18 cellular contexts compared by ENCODE assay signal in genomic region chr10:99676435-99676834, GRCh38. TPM values are rescaled to one million over a fixed set of nuclear protein-coding genes. Genes with fewer than 3 reads are reported as not detected.
DNase-seq lines count a peak whose midpoint lies in the region; ATAC-seq, FAIRE-seq and TF ChIP-seq lines count a peak whose summit lies in the region.
"Had no signal": no experiment of that assay in that cellular context is flagged by ENCODE, and none has a peak within 500 bp of the region (broad histone marks: within the 10 kb centered on the region; RNA-seq: fewer than 3 reads in every experiment).

No MANE protein-coding gene starts in this region.

- H3K9ac ChIP-seq in liver (ENCODE audit: low read depth in 1 of 2, low read length in 2 of 2): no peak overlapping the region
- no peak overlapping the region for H3K9ac ChIP-seq in HepG2 (ENCODE audit: insufficient read depth, low read depth, low read length)
- no peak overlapping the region for H3K9ac ChIP-seq in adipocyte (ENCODE audit: low read length)

- peaks cover 6% of the 10 kb centered on the region for H3K36me3 Mint-ChIP-seq in activated CD8-positive, alpha-beta T cell treated with anti-CD3 and anti-CD28 coated beads, Interleukin-2, amount 10 ng/mL, durations not matched to agents 7 days and 5 days (ENCODE audit: low read depth)
- H3K36me3 Mint-ChIP-seq in type B pancreatic cell: peaks cover 10% of the 10 kb centered on the region

- no peaks in the 10 kb centered on the region for H4K20me1 ChIP-seq in HepG2 (ENCODE audit: insufficient read depth, low read length)

- intact Hi-C loops in HepG2 (cut with micrococcal nuclease; ENCODE audit: unreplicated experiment): no loop called here

- no peak overlapping the region for H3K4me3 Mint-ChIP-seq in activated CD8-positive, alpha-beta T cell treated with anti-CD3 and anti-CD28 coated beads, Interleukin-2, amount 10 ng/mL, durations not matched to agents 7 days and 5 days
- H3K4me3 Mint-ChIP-seq in type B pancreatic cell: no peak overlapping the region
- H3K4me3 Mint-ChIP-seq: activated CD4-positive, alpha-beta T cell treated with anti-CD3 and anti-CD28 coated beads, Interleukin-2, amount 10 ng/mL, durations not matched to agents 24 days and 14 days; activated naive CD4-positive, alpha-beta T cell treated with anti-CD3 and anti-CD28 coated beads, Interleukin-2, amount 50 U/mL, for 24 hours; natural killer cell treated with Interleukin-12 subunit alpha and Interleukin-12 subunit beta and Interleukin-15 and Interleukin-18, amount 100 ng/mL, for 72 hours had no signal

- in situ Hi-C loops in HepG2 (cut with HindIII; ENCODE audit: extremely low pct_ligation_motif_present, low pct_unique_long_range_greater_than_20kb): loop anchor here (10.0 kb wide), 1 partner anchor 52 kb away; the partner anchor contains the start of gene SLC25A28

- no peak for FAIRE-seq in HepG2 (lab: Jason Lieb, UNC)
- FAIRE-seq: GM12892 had no signal

- no peak for DNase-seq in HepG2 (ENCODE audit: low spot score)
- peak; percentile 55 for DNase-seq in adipocyte (ENCODE audit: low read depth)
- peak; percentile 99 for DNase-seq in fibroblast of the aortic adventitia (ENCODE audit: low read depth)
- no peak for DNase-seq in NCI-H748 treated with DMSO at 0.1 percent for 48 hours (lab: John Stamatoyannopoulos, UW)
- DNase-seq in activated CD8-positive, alpha-beta T cell treated with anti-CD3 and anti-CD28 coated beads, Interleukin-2, amount 10 ng/mL, durations not matched to agents 7 days and 5 days: no peak
- DNase-seq in NCI-H2196 (lab: John Stamatoyannopoulos, UW; ENCODE audit: unreplicated experiment): no peak
- no peak for DNase-seq in type B pancreatic cell (ENCODE audit: extremely low spot score, unreplicated experiment)
- DNase-seq: 8988T; activated CD4-positive, alpha-beta T cell treated with anti-CD3 and anti-CD28 coated beads, Interleukin-2, amount 10 ng/mL, durations not matched to agents 24 days and 14 days; H7; NCI-H1930; NCI-H526; stimulated activated naive CD4-positive, alpha-beta T cell treated with Interleukin-2 at 50 U/mL for 16 hours; upper lobe of right lung had no signal

- TF ChIP-seq CTCF in liver (IDR thresholded peaks at IDR 0.05; ENCODE audit: low read depth, low read length, missing input control): no peak
- TF ChIP-seq CTCF in HepG2 (CRISPR knock-in tag; IDR thresholded peaks at IDR 0.05): no peak
- no peak for TF ChIP-seq CTCF in fibroblast of the aortic adventitia (IDR thresholded peaks at IDR 0.05; ENCODE audit: insufficient read depth, low read length)
- no peak for TF ChIP-seq CTCF in type B pancreatic cell (conservative IDR thresholded peaks at IDR 0.05)

- H3K27me3 ChIP-seq in liver (ENCODE audit: control insufficient read depth in 4 of 4, insufficient read depth in 4 of 4, low read length in 3 of 4): no peaks in the 10 kb centered on the region
- no peaks in the 10 kb centered on the region for H3K27me3 ChIP-seq in HepG2 (ENCODE audit: control insufficient read depth in 1 of 2, insufficient read depth in 2 of 2, low read length in 2 of 2)
- H3K27me3 ChIP-seq in adipocyte (replicated peaks; ENCODE audit: control insufficient read depth, insufficient read depth, low read length): no peaks in the 10 kb centered on the region
- H3K27me3 ChIP-seq: upper lobe of right lung had no signal

- no peaks in the 10 kb centered on the region for H3K9me3 Mint-ChIP-seq in activated CD8-positive, alpha-beta T cell treated with anti-CD3 and anti-CD28 coated beads, Interleukin-2, amount 10 ng/mL, durations not matched to agents 7 days and 5 days (ENCODE audit: insufficient read depth)
- no peaks in the 10 kb centered on the region for H3K9me3 Mint-ChIP-seq in type B pancreatic cell
- H3K9me3 Mint-ChIP-seq: activated CD4-positive, alpha-beta T cell treated with anti-CD3 and anti-CD28 coated beads, Interleukin-2, amount 10 ng/mL, durations not matched to agents 24 days and 14 days; activated naive CD4-positive, alpha-beta T cell treated with anti-CD3 and anti-CD28 coated beads, Interleukin-2, amount 50 U/mL, for 24 hours; natural killer cell treated with Interleukin-12 subunit alpha and Interleukin-12 subunit beta and Interleukin-15 and Interleukin-18, amount 100 ng/mL, for 72 hours had no signal

- H3K27me3 Mint-ChIP-seq in activated CD8-positive, alpha-beta T cell treated with anti-CD3 and anti-CD28 coated beads, Interleukin-2, amount 10 ng/mL, durations not matched to agents 7 days and 5 days (ENCODE audit: low read depth): no peaks in the 10 kb centered on the region
- H3K27me3 Mint-ChIP-seq in type B pancreatic cell: no peaks in the 10 kb centered on the region
- H3K27me3 Mint-ChIP-seq: activated CD4-positive, alpha-beta T cell treated with anti-CD3 and anti-CD28 coated beads, Interleukin-2, amount 10 ng/mL, durations not matched to agents 24 days and 14 days; activated naive CD4-positive, alpha-beta T cell treated with anti-CD3 and anti-CD28 coated beads, Interleukin-2, amount 50 U/mL, for 24 hours; natural killer cell treated with Interleukin-12 subunit alpha and Interleukin-12 subunit beta and Interleukin-15 and Interleukin-18, amount 100 ng/mL, for 72 hours had no signal

- H3K36me3 ChIP-seq in liver (ENCODE audit: control insufficient read depth in 4 of 4, insufficient read depth in 3 of 4, low read depth in 1 of 4, low read length in 3 of 4): peaks cover 0 to 18% (median 11%) of the 10 kb centered on the region in 4 donors
- H3K36me3 ChIP-seq in HepG2 (replicated peaks in 1 of 2; ENCODE audit: control insufficient read depth in 1 of 2, insufficient read depth in 2 of 2, low read length in 2 of 2): peaks cover 2 to 32% of the 10 kb centered on the region in 2 experiments; a peak in 4 of 5 replicates
- peaks cover 28% of the 10 kb centered on the region for H3K36me3 ChIP-seq in adipocyte (ENCODE audit: control insufficient read depth, insufficient read depth, low read length, severe bottlenecking)

- no peak overlapping the region for H3K27ac Mint-ChIP-seq in activated CD8-positive, alpha-beta T cell treated with anti-CD3 and anti-CD28 coated beads, Interleukin-2, amount 10 ng/mL, durations not matched to agents 7 days and 5 days
- H3K27ac Mint-ChIP-seq in type B pancreatic cell: no peak overlapping the region
- H3K27ac Mint-ChIP-seq: activated CD4-positive, alpha-beta T cell treated with anti-CD3 and anti-CD28 coated beads, Interleukin-2, amount 10 ng/mL, durations not matched to agents 24 days and 14 days; activated naive CD4-positive, alpha-beta T cell treated with anti-CD3 and anti-CD28 coated beads, Interleukin-2, amount 50 U/mL, for 24 hours; natural killer cell treated with Interleukin-12 subunit alpha and Interleukin-12 subunit beta and Interleukin-15 and Interleukin-18, amount 100 ng/mL, for 72 hours had no signal

- no TSS peak for BruUV-seq in HepG2 (replicated peaks; lab: Mats Ljungman, UMichigan)

- no peak for ATAC-seq in HepG2
- ATAC-seq in activated CD8-positive, alpha-beta T cell treated with anti-CD3 and anti-CD28 coated beads, Interleukin-2, amount 10 ng/mL, durations not matched to agents 7 days and 5 days: no peak
- ATAC-seq: natural killer cell treated with Interleukin-12 subunit alpha and Interleukin-12 subunit beta and Interleukin-15 and Interleukin-18, amount 100 ng/mL, for 72 hours; upper lobe of right lung had no signal

- no peak for TF ChIP-seq POLR2A in HepG2 (IDR thresholded peaks at IDR 0.05; ENCODE audit: insufficient read depth in 1 of 2, low read depth in 2 of 2, low read length in 2 of 2)

- H3K9me3 ChIP-seq in liver (ENCODE audit: control insufficient read depth in 4 of 4, low read length in 3 of 4): no peaks in the 10 kb centered on the region
- no peaks in the 10 kb centered on the region for H3K9me3 ChIP-seq in HepG2 (ENCODE audit: low read length)
- no peaks in the 10 kb centered on the region for H3K9me3 ChIP-seq in adipocyte (ENCODE audit: control insufficient read depth, low read length)
- H3K9me3 ChIP-seq: upper lobe of right lung had no signal

- H3K4me3 ChIP-seq in liver (ENCODE audit: low read depth in 1 of 3, low read length in 3 of 3) (no peak overlapping the region), HepG2 (replicated peaks in 1 of 3; ENCODE audit: insufficient read depth in 1 of 3, low read depth in 2 of 3, low read length in 3 of 3) (no peak overlapping the region), adipocyte (ENCODE audit: low read length) (no peak overlapping the region), fibroblast of the aortic adventitia (ENCODE audit: low read depth, low read length) (no peak overlapping the region)
- H3K4me3 ChIP-seq: upper lobe of right lung had no signal

- TF ChIP-seq RAD21 in liver (IDR thresholded peaks at IDR 0.05) (no peak), HepG2 (CRISPR knock-in tag; IDR thresholded peaks at IDR 0.05) (no peak)

- no peak overlapping the region for H3K4me2 ChIP-seq in HepG2 (ENCODE audit: low read depth, low read length)

- peaks cover 3 to 11% (median 9%) of the 10 kb centered on the region in 4 donors for H3K4me1 ChIP-seq in liver (ENCODE audit: control insufficient read depth in 4 of 4, insufficient read depth in 4 of 4, low read length in 3 of 4)
- peaks cover 28% of the 10 kb centered on the region for H3K4me1 ChIP-seq in HepG2 (ENCODE audit: insufficient read depth, low read length)
- H3K4me1 ChIP-seq in adipocyte (ENCODE audit: control insufficient read depth, insufficient read depth, low read length): peaks cover 13% of the 10 kb centered on the region

- H2AFZ ChIP-seq in HepG2 (ENCODE audit: low read length): no peak overlapping the region

- H3K4me1 Mint-ChIP-seq in activated CD8-positive, alpha-beta T cell treated with anti-CD3 and anti-CD28 coated beads, Interleukin-2, amount 10 ng/mL, durations not matched to agents 7 days and 5 days (ENCODE audit: low read depth): peaks cover 12% of the 10 kb centered on the region
- H3K4me1 Mint-ChIP-seq in type B pancreatic cell (ENCODE audit: unreplicated experiment): no peaks in the 10 kb centered on the region
- H3K4me1 Mint-ChIP-seq: activated naive CD4-positive, alpha-beta T cell treated with anti-CD3 and anti-CD28 coated beads, Interleukin-2, amount 50 U/mL, for 24 hours had no signal

- CTCF ChIA-PET in HepG2 (lab: Yijun Ruan, JAX; ENCODE audit: low intra/inter-chr PET ratio, low total read pairs): no interaction called here
- CTCF ChIA-PET in activated CD8-positive, alpha-beta T cell treated with anti-CD3 and anti-CD28 coated beads, Interleukin-2, amount 10 ng/mL, durations not matched to agents 7 days and 5 days (lab: Charles Lee): no interaction called here

- no peak overlapping the region for H3K27ac ChIP-seq in liver (ENCODE audit: low read depth in 1 of 2, low read length in 2 of 2)
- H3K27ac ChIP-seq in HepG2 (ENCODE audit: extremely low read length, insufficient read depth, low read length): no peak overlapping the region

- TF ChIP-seq EP300 in HepG2 (IDR thresholded peaks at IDR 0.05; ENCODE audit: low read depth in 2 of 2, low read length in 2 of 2) (no peak), HepG2 (CRISPR knock-in tag; IDR thresholded peaks at IDR 0.05; ENCODE audit: borderline replicate concordance) (no peak)

- H3K79me2 ChIP-seq in HepG2 (ENCODE audit: insufficient read depth, low read length): no peaks in the 10 kb centered on the region

- POLR2A ChIA-PET in HepG2 (lab: Yijun Ruan, JAX): no interaction called here
- POLR2A ChIA-PET in activated CD8-positive, alpha-beta T cell treated with anti-CD3 and anti-CD28 coated beads, Interleukin-2, amount 10 ng/mL, durations not matched to agents 7 days and 5 days (lab: Charles Lee): interaction anchor here (0.6 kb wide), 1 partner anchor 85 kb away, joined by 3 read pairs; no protein-coding TSS in a partner anchor

RNA-seq across cellular contexts. Expression of gene ENTPD7, which starts 17.1 kb away (rescaled TPM):
- total RNA-seq in liver (10 to 100 TPM; 15.0 to 27.2 TPM), HepG2 (2016; rRNA removed; fragmentation: Illumina TruSeq; extraction: Trizol) (35.5 and 36.5 TPM in 2 replicates), fibroblast of the aortic adventitia (ENCODE audit: low replicate concordance) (10.1 and 11.4 TPM in 2 replicates), type B pancreatic cell (ENCODE audit: low replicate concordance) (22.9 and 32.8 TPM in 2 replicates)
- polyA plus RNA-seq in liver (1 to 10 TPM; 2.0 to 9.2 TPM), HepG2 (2011; rRNA removed) (6.6 and 7.6 TPM in 2 replicates)
- total RNA-seq in HepG2 (2016; cell fraction: cytosol; rRNA removed; fragmentation: Illumina TruSeq; extraction: Trizol; ENCODE audit: low read depth): 4.5 and 4.7 TPM in 2 replicates
- 34.0 and 36.0 TPM in 2 replicates for total RNA-seq in HepG2 (2016; cell fraction: insoluble cytoplasmic fraction; rRNA removed; fragmentation: Illumina TruSeq; extraction: Trizol)
- 18.8 and 20.3 TPM in 2 replicates for total RNA-seq in HepG2 (2016; cell fraction: membrane; rRNA removed; fragmentation: Illumina TruSeq; extraction: Trizol)
- total RNA-seq in HepG2 (2016; cell fraction: nucleus; rRNA removed; fragmentation: Illumina TruSeq; extraction: Trizol): 40.3 and 45.2 TPM in 2 replicates
- 5.6 and 6.1 TPM in 2 replicates for polyA plus RNA-seq in HepG2 (2011; cell fraction: cytosol; rRNA removed)
- polyA plus RNA-seq in HepG2 (2011; cell fraction: nucleus; rRNA removed): 3.0 and 3.3 TPM in 2 replicates
- 2.3 and 3.9 TPM in 2 replicates for polyA plus RNA-seq in HepG2 (2012)
- 1.8 and 2.5 TPM in 2 replicates for polyA plus RNA-seq in HepG2 (2016; cell fraction: cytosol; fragmentation: Illumina TruSeq; extraction: Trizol; ENCODE audit: low read depth)
- 14.9 TPM in 2 replicates for polyA plus RNA-seq in HepG2 (2016; cell fraction: insoluble cytoplasmic fraction; fragmentation: Illumina TruSeq; extraction: Trizol; ENCODE audit: low read depth)
- polyA plus RNA-seq in HepG2 (2016; cell fraction: membrane; fragmentation: Illumina TruSeq; extraction: Trizol; ENCODE audit: low read depth): 5.6 and 6.8 TPM in 2 replicates
- polyA plus RNA-seq in HepG2 (2016; cell fraction: nucleus; fragmentation: Illumina TruSeq; extraction: Trizol; ENCODE audit: insufficient read depth, low read depth): 18.8 and 19.6 TPM in 2 replicates
- 22.7 and 32.8 TPM in 2 replicates for polyA minus RNA-seq in HepG2 (2011; rRNA and poly(A)+ RNA removed; ENCODE audit: low replicate concordance)
- 12.3 and 14.5 TPM in 2 replicates for polyA minus RNA-seq in HepG2 (2011; cell fraction: cytosol; rRNA and poly(A)+ RNA removed)
- 17.8 and 18.8 TPM in 2 replicates for polyA minus RNA-seq in HepG2 (2011; cell fraction: nucleus; rRNA and poly(A)+ RNA removed)
- 1 to 10 TPM; 5.8 to 6.0 TPM for total RNA-seq in activated CD8-positive, alpha-beta T cell treated with anti-CD3 and anti-CD28 coated beads, Interleukin-2, amount 10 ng/mL, durations not matched to agents 7 days and 5 days

RNA-seq across cellular contexts. Expression of gene COX15, which starts 55.5 kb away (rescaled TPM):
- total RNA-seq in liver: 10 to 100 TPM; 22.6 to 25.2 TPM
- polyA plus RNA-seq in liver: 10 to 100 TPM; 13.4 to 19.0 TPM
- 44.7 and 59.4 TPM in 2 replicates for total RNA-seq in HepG2 (2016; rRNA removed; fragmentation: Illumina TruSeq; extraction: Trizol)
- 4.9 and 5.6 TPM in 2 replicates for total RNA-seq in HepG2 (2016; cell fraction: cytosol; rRNA removed; fragmentation: Illumina TruSeq; extraction: Trizol; ENCODE audit: low read depth)
- 44.5 and 56.7 TPM in 2 replicates for total RNA-seq in HepG2 (2016; cell fraction: insoluble cytoplasmic fraction; rRNA removed; fragmentation: Illumina TruSeq; extraction: Trizol)
- total RNA-seq in HepG2 (2016; cell fraction: membrane; rRNA removed; fragmentation: Illumina TruSeq; extraction: Trizol): 15.8 and 19.5 TPM in 2 replicates
- total RNA-seq in HepG2 (2016; cell fraction: nucleus; rRNA removed; fragmentation: Illumina TruSeq; extraction: Trizol): 22.2 and 24.1 TPM in 2 replicates
- polyA plus RNA-seq in HepG2 (2011; rRNA removed): 17.4 and 19.2 TPM in 2 replicates
- 8.0 and 11.2 TPM in 2 replicates for polyA plus RNA-seq in HepG2 (2011; cell fraction: cytosol; rRNA removed)
- polyA plus RNA-seq in HepG2 (2011; cell fraction: nucleus; rRNA removed): 10.1 and 13.7 TPM in 2 replicates
- polyA plus RNA-seq in HepG2 (2012): 16.0 and 25.6 TPM in 2 replicates
- 3.4 and 4.0 TPM in 2 replicates for polyA plus RNA-seq in HepG2 (2016; cell fraction: cytosol; fragmentation: Illumina TruSeq; extraction: Trizol; ENCODE audit: low read depth)
- polyA plus RNA-seq in HepG2 (2016; cell fraction: insoluble cytoplasmic fraction; fragmentation: Illumina TruSeq; extraction: Trizol; ENCODE audit: low read depth): 40.4 and 40.7 TPM in 2 replicates
- polyA plus RNA-seq in HepG2 (2016; cell fraction: membrane; fragmentation: Illumina TruSeq; extraction: Trizol; ENCODE audit: low read depth): 9.5 and 10.0 TPM in 2 replicates
- 25.7 and 26.1 TPM in 2 replicates for polyA plus RNA-seq in HepG2 (2016; cell fraction: nucleus; fragmentation: Illumina TruSeq; extraction: Trizol; ENCODE audit: insufficient read depth, low read depth)
- polyA minus RNA-seq in HepG2 (2011; rRNA and poly(A)+ RNA removed; ENCODE audit: low replicate concordance): 18.4 and 29.2 TPM in 2 replicates
- polyA minus RNA-seq in HepG2 (2011; cell fraction: cytosol; rRNA and poly(A)+ RNA removed): 12.0 and 14.7 TPM in 2 replicates
- polyA minus RNA-seq in HepG2 (2011; cell fraction: nucleus; rRNA and poly(A)+ RNA removed): 13.5 and 15.9 TPM in 2 replicates
- 36.1 and 44.2 TPM in 2 replicates for total RNA-seq in fibroblast of the aortic adventitia (ENCODE audit: low replicate concordance)
- total RNA-seq in activated CD8-positive, alpha-beta T cell treated with anti-CD3 and anti-CD28 coated beads, Interleukin-2, amount 10 ng/mL, durations not matched to agents 7 days and 5 days: 10 to 100 TPM; 36.1 to 39.3 TPM
- total RNA-seq in type B pancreatic cell (ENCODE audit: low replicate concordance): 36.1 and 46.5 TPM in 2 replicates

RNA-seq across cellular contexts. Expression of gene CUTC, which starts 55.6 kb away (rescaled TPM):
- total RNA-seq in liver (10 to 100 TPM; 10.3 to 19.6 TPM), HepG2 (2016; rRNA removed; fragmentation: Illumina TruSeq; extraction: Trizol) (25.8 and 36.5 TPM in 2 replicates), fibroblast of the aortic adventitia (ENCODE audit: low replicate concordance) (18.3 and 25.0 TPM in 2 replicates), type B pancreatic cell (ENCODE audit: low replicate concordance) (11.8 and 13.7 TPM in 2 replicates)
- polyA plus RNA-seq in liver (10 to 100 TPM; 15.0 to 23.4 TPM), HepG2 (2011; rRNA removed) (17.7 and 22.3 TPM in 2 replicates)
- 6.6 and 6.8 TPM in 2 replicates for total RNA-seq in HepG2 (2016; cell fraction: cytosol; rRNA removed; fragmentation: Illumina TruSeq; extraction: Trizol; ENCODE audit: low read depth)
- total RNA-seq in HepG2 (2016; cell fraction: insoluble cytoplasmic fraction; rRNA removed; fragmentation: Illumina TruSeq; extraction: Trizol): 28.5 and 37.2 TPM in 2 replicates
- total RNA-seq in HepG2 (2016; cell fraction: membrane; rRNA removed; fragmentation: Illumina TruSeq; extraction: Trizol): 10.7 and 13.4 TPM in 2 replicates
- total RNA-seq in HepG2 (2016; cell fraction: nucleus; rRNA removed; fragmentation: Illumina TruSeq; extraction: Trizol): 17.5 and 20.5 TPM in 2 replicates
- polyA plus RNA-seq in HepG2 (2011; cell fraction: cytosol; rRNA removed): 11.7 and 17.5 TPM in 2 replicates
- polyA plus RNA-seq in HepG2 (2011; cell fraction: nucleus; rRNA removed): 13.6 and 18.8 TPM in 2 replicates
- polyA plus RNA-seq in HepG2 (2012): 24.1 and 29.0 TPM in 2 replicates
- 4.9 and 6.1 TPM in 2 replicates for polyA plus RNA-seq in HepG2 (2016; cell fraction: cytosol; fragmentation: Illumina TruSeq; extraction: Trizol; ENCODE audit: low read depth)
- polyA plus RNA-seq in HepG2 (2016; cell fraction: insoluble cytoplasmic fraction; fragmentation: Illumina TruSeq; extraction: Trizol; ENCODE audit: low read depth): 34.4 and 40.4 TPM in 2 replicates
- 9.0 and 10.3 TPM in 2 replicates for polyA plus RNA-seq in HepG2 (2016; cell fraction: membrane; fragmentation: Illumina TruSeq; extraction: Trizol; ENCODE audit: low read depth)
- 23.9 and 24.5 TPM in 2 replicates for polyA plus RNA-seq in HepG2 (2016; cell fraction: nucleus; fragmentation: Illumina TruSeq; extraction: Trizol; ENCODE audit: insufficient read depth, low read depth)
- 22.2 and 41.0 TPM in 2 replicates for polyA minus RNA-seq in HepG2 (2011; rRNA and poly(A)+ RNA removed; ENCODE audit: low replicate concordance)
- 6.5 and 6.7 TPM in 2 replicates for polyA minus RNA-seq in HepG2 (2011; cell fraction: cytosol; rRNA and poly(A)+ RNA removed)
- 30.2 and 32.3 TPM in 2 replicates for polyA minus RNA-seq in HepG2 (2011; cell fraction: nucleus; rRNA and poly(A)+ RNA removed)
- total RNA-seq in activated CD8-positive, alpha-beta T cell treated with anti-CD3 and anti-CD28 coated beads, Interleukin-2, amount 10 ng/mL, durations not matched to agents 7 days and 5 days: 10 to 100 TPM; 24.0 to 25.8 TPM

RNA-seq across cellular contexts. Expression of gene SLC25A28, which starts 56.2 kb away (rescaled TPM):
- 10 to 100 TPM; 15.3 to 18.2 TPM for total RNA-seq in liver
- 10 to 100 TPM; 11.8 to 28.6 TPM for polyA plus RNA-seq in liver
- total RNA-seq in HepG2 (2016; rRNA removed; fragmentation: Illumina TruSeq; extraction: Trizol): 7.5 and 15.2 TPM in 2 replicates
- 5.1 and 6.8 TPM in 2 replicates for total RNA-seq in HepG2 (2016; cell fraction: cytosol; rRNA removed; fragmentation: Illumina TruSeq; extraction: Trizol; ENCODE audit: low read depth)
- total RNA-seq in HepG2 (2016; cell fraction: insoluble cytoplasmic fraction; rRNA removed; fragmentation: Illumina TruSeq; extraction: Trizol): 9.3 and 17.7 TPM in 2 replicates
- 10.0 and 10.5 TPM in 2 replicates for total RNA-seq in HepG2 (2016; cell fraction: membrane; rRNA removed; fragmentation: Illumina TruSeq; extraction: Trizol)
- total RNA-seq in HepG2 (2016; cell fraction: nucleus; rRNA removed; fragmentation: Illumina TruSeq; extraction: Trizol): 21.1 and 22.5 TPM in 2 replicates
- 41.0 and 48.5 TPM in 2 replicates for polyA plus RNA-seq in HepG2 (2011; rRNA removed)
- polyA plus RNA-seq in HepG2 (2011; cell fraction: cytosol; rRNA removed): 15.0 and 16.1 TPM in 2 replicates
- polyA plus RNA-seq in HepG2 (2011; cell fraction: nucleus; rRNA removed): 109 and 122 TPM in 2 replicates
- polyA plus RNA-seq in HepG2 (2012): 17.1 and 20.2 TPM in 2 replicates
- 7.0 and 7.2 TPM in 2 replicates for polyA plus RNA-seq in HepG2 (2016; cell fraction: cytosol; fragmentation: Illumina TruSeq; extraction: Trizol; ENCODE audit: low read depth)
- polyA plus RNA-seq in HepG2 (2016; cell fraction: insoluble cytoplasmic fraction; fragmentation: Illumina TruSeq; extraction: Trizol; ENCODE audit: low read depth): 13.2 and 14.7 TPM in 2 replicates
- 10.4 and 11.7 TPM in 2 replicates for polyA plus RNA-seq in HepG2 (2016; cell fraction: membrane; fragmentation: Illumina TruSeq; extraction: Trizol; ENCODE audit: low read depth)
- polyA plus RNA-seq in HepG2 (2016; cell fraction: nucleus; fragmentation: Illumina TruSeq; extraction: Trizol; ENCODE audit: insufficient read depth, low read depth): 79.4 and 79.5 TPM in 2 replicates
- 22.7 and 72.0 TPM in 2 replicates for polyA minus RNA-seq in HepG2 (2011; rRNA and poly(A)+ RNA removed; ENCODE audit: low replicate concordance)
- 6.4 and 7.2 TPM in 2 replicates for polyA minus RNA-seq in HepG2 (2011; cell fraction: cytosol; rRNA and poly(A)+ RNA removed)
- 23.7 and 24.9 TPM in 2 replicates for polyA minus RNA-seq in HepG2 (2011; cell fraction: nucleus; rRNA and poly(A)+ RNA removed)
- total RNA-seq in fibroblast of the aortic adventitia (ENCODE audit: low replicate concordance): 7.0 and 20.9 TPM in 2 replicates
- 10 to 100 TPM; 50.7 to 55.0 TPM for total RNA-seq in activated CD8-positive, alpha-beta T cell treated with anti-CD3 and anti-CD28 coated beads, Interleukin-2, amount 10 ng/mL, durations not matched to agents 7 days and 5 days
- total RNA-seq in type B pancreatic cell (ENCODE audit: low replicate concordance): 29.5 and 33.9 TPM in 2 replicates

Comparison
In these comparisons a context has a peak if more than half of its experiments do, and no peak if none do; other contexts are left out.
1. DNase-seq: peak in adipocyte (single experiment) and fibroblast of the aortic adventitia (single experiment); none in HepG2 (single experiment), NCI-H748 treated with DMSO at 0.1 percent for 48 hours (single experiment), activated CD8-positive, alpha-beta T cell treated with anti-CD3 and anti-CD28 coated beads, Interleukin-2, amount 10 ng/mL, durations not matched to agents 7 days and 5 days (single experiment), NCI-H2196 (single experiment) and type B pancreatic cell (single experiment).